ENCODE assay signal across 8 cellular contexts in the genomic region with DNA sequence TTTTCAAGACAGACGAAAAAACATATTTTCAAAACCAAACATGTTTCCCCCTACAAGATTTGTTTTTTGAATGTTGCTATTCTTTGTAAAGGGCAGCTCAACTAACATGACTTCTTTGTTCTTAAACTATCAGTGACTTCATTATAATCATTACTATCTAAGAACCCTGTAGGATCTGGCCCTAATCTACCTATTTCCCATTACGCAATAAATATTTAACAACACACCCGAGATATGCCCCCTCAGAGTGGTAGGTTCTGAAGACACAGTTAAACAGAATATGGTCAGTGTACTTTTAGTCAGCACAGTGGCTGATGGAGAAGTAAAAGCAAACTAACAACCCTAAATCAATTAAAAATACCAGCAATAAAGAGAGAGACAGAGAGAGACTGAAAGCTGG.
"Had no signal": no experiment of that assay in that cellular context is flagged by ENCODE, and none has a peak within 500 bp of the region (broad histone marks: within the 10 kb centered on the region; RNA-seq: fewer than 3 reads in every experiment).

No MANE protein-coding gene starts in this region.

- H3K4me2 ChIP-seq: KMS-11 had no signal

- H3K27ac ChIP-seq: GM23248, HL-60, KMS-11 had no signal

- DNase-seq: GM23248, GOT3, H9, HCEC 1CT, Karpas-422 had no signal

- H3K9ac ChIP-seq: GM23248, KMS-11 had no signal

- H2AFZ ChIP-seq: GM23248 had no signal

- H3K4me3 ChIP-seq: GM23248 had no signal

- FAIRE-seq: H54 had no signal
